Comparison of ENCODE assay signal across 38 cellular contexts in genomic region chr2:99595373-99595772, GRCh38.
"Had no signal": no experiment of that assay in that cellular context is flagged by ENCODE, and none has a peak within 500 bp of the region (broad histone marks: within the 10 kb centered on the region; RNA-seq: fewer than 3 reads in every experiment).

No MANE protein-coding gene starts in this region.

- H3K4me3 ChIP-seq: MG63, PC-9 had no signal

- H3K27ac Mint-ChIP-seq: activated CD4-positive, alpha-beta memory T cell treated with anti-CD3 and anti-CD28 coated beads, Interleukin-2, amount 10 ng/mL, durations not matched to agents 7 days and 5 days; activated CD8-positive, alpha-beta memory T cell treated with anti-CD3 and anti-CD28 coated beads, Interleukin-2, amount 10 ng/mL, durations not matched to agents 7 days and 5 days; activated naive CD8-positive, alpha-beta T cell treated with anti-CD3 and anti-CD28 coated beads for 36 hours; activated T-cell treated with anti-CD3 and anti-CD28 coated beads, Interleukin-2, amount 50 U/mL, for 72 hours; activated T-helper 17 cell treated with anti-CD3 and anti-CD28 coated beads, Interleukin-2, amount 50 U/mL, for 72 hours had no signal

- H3K36me3 ChIP-seq: brain microvascular endothelial cell, MG63 had no signal

- H3K9me3 Mint-ChIP-seq: activated CD4-positive, alpha-beta memory T cell treated with anti-CD3 and anti-CD28 coated beads, Interleukin-2, amount 10 ng/mL, durations not matched to agents 7 days and 5 days; activated naive CD8-positive, alpha-beta T cell treated with anti-CD3 and anti-CD28 coated beads for 36 hours; activated T-cell treated with anti-CD3 and anti-CD28 coated beads, Interleukin-2, amount 50 U/mL, for 72 hours; activated T-helper 17 cell treated with anti-CD3 and anti-CD28 coated beads, Interleukin-2, amount 50 U/mL, for 72 hours; central memory CD8-positive, alpha-beta T cell had no signal

- H3K27ac ChIP-seq: brain microvascular endothelial cell, PC-9, RWPE1, VCaP had no signal

- H2AFZ ChIP-seq: PC-9 had no signal

- H3K9me3 ChIP-seq: MG63 had no signal

- DNase-seq: activated CD4-positive, alpha-beta memory T cell treated with anti-CD3 and anti-CD28 coated beads, Interleukin-2, amount 10 ng/mL, durations not matched to agents 7 days and 5 days; activated CD4-positive, alpha-beta T cell treated with anti-CD3 and anti-CD28 coated beads for 1 hour; activated CD4-positive, alpha-beta T cell treated with anti-CD3 and anti-CD28 coated beads for 48 hours; activated CD4-positive, CD25-positive, alpha-beta regulatory T cell; activated CD8-positive, alpha-beta memory T cell treated with anti-CD3 and anti-CD28 coated beads for 24 hours; activated CD8-positive, alpha-beta memory T cell treated with anti-CD3 and anti-CD28 coated beads, Interleukin-2, amount 10 ng/mL, durations not matched to agents 7 days and 5 days; activated CD8-positive, alpha-beta memory T cell treated with anti-CD3 and anti-CD28 coated beads, Interleukin-2, amount 50 U/mL, for 48 hours; activated effector memory CD4-positive, alpha-beta T cell treated with anti-CD3 and anti-CD28 coated beads, Interleukin-2, amount 50 U/mL, for 16 hours; activated naive CD4-positive, alpha-beta T cell; activated naive CD4-positive, alpha-beta T cell treated with anti-CD3 and anti-CD28 coated beads, Interleukin-2, amount 50 U/mL, for 16 hours; activated naive CD8-positive, alpha-beta T cell treated with anti-CD3 and anti-CD28 coated beads for 36 hours; activated T-cell treated with anti-CD3 and anti-CD28 coated beads, Interleukin-2, amount 50 U/mL, for 1 hour; activated T-cell treated with anti-CD3 and anti-CD28 coated beads, Interleukin-2, amount 50 U/mL, for 72 hours; amniotic stem cell; aorta; brain microvascular endothelial cell; Kasumi-1; KG1; MG63; NCI-H1048; NCI-H1436 treated with DMSO at 0.1 percent for 48 hours; NCI-H187; NCI-H2029 treated with DMSO at 0.1 percent for 48 hours; NCI-H2107; NCI-H2171; NCI-H510A; NCI-H748 treated with DMSO at 0.1 percent for 48 hours; NK-92 treated with Interleukin-12 subunit alpha and Interleukin-12 subunit beta, amount 100 ng/mL, for 24 hours; PC-9; Right ventricle myocardium superior; SW 1271; T-helper 1 cell; T-helper 2 cell; T-helper 9 cell had no signal

- H3K36me3 Mint-ChIP-seq: activated CD8-positive, alpha-beta memory T cell treated with anti-CD3 and anti-CD28 coated beads, Interleukin-2, amount 10 ng/mL, durations not matched to agents 7 days and 5 days; activated naive CD8-positive, alpha-beta T cell treated with anti-CD3 and anti-CD28 coated beads for 36 hours had no signal

- ATAC-seq: activated CD8-positive, alpha-beta memory T cell treated with anti-CD3 and anti-CD28 coated beads, Interleukin-2, amount 10 ng/mL, durations not matched to agents 7 days and 5 days; activated T-cell treated with anti-CD3 and anti-CD28 coated beads, Interleukin-2, amount 50 U/mL, for 72 hours; activated T-helper 17 cell treated with anti-CD3 and anti-CD28 coated beads, Interleukin-2, amount 50 U/mL, for 72 hours had no signal

- H3K4me2 ChIP-seq: PC-9 had no signal

- H3K4me3 Mint-ChIP-seq: activated CD4-positive, alpha-beta memory T cell treated with anti-CD3 and anti-CD28 coated beads, Interleukin-2, amount 10 ng/mL, durations not matched to agents 7 days and 5 days; activated CD8-positive, alpha-beta memory T cell treated with anti-CD3 and anti-CD28 coated beads, Interleukin-2, amount 10 ng/mL, durations not matched to agents 7 days and 5 days; activated naive CD8-positive, alpha-beta T cell treated with anti-CD3 and anti-CD28 coated beads for 36 hours; activated T-cell treated with anti-CD3 and anti-CD28 coated beads, Interleukin-2, amount 50 U/mL, for 72 hours; activated T-helper 17 cell treated with anti-CD3 and anti-CD28 coated beads, Interleukin-2, amount 50 U/mL, for 72 hours; central memory CD8-positive, alpha-beta T cell had no signal

- H3K4me1 Mint-ChIP-seq: activated CD4-positive, alpha-beta memory T cell treated with anti-CD3 and anti-CD28 coated beads, Interleukin-2, amount 10 ng/mL, durations not matched to agents 7 days and 5 days; activated CD8-positive, alpha-beta memory T cell treated with anti-CD3 and anti-CD28 coated beads, Interleukin-2, amount 10 ng/mL, durations not matched to agents 7 days and 5 days; activated naive CD8-positive, alpha-beta T cell treated with anti-CD3 and anti-CD28 coated beads for 36 hours; activated T-helper 17 cell treated with anti-CD3 and anti-CD28 coated beads, Interleukin-2, amount 50 U/mL, for 72 hours; central memory CD8-positive, alpha-beta T cell had no signal

- H3K27me3 Mint-ChIP-seq: activated naive CD8-positive, alpha-beta T cell treated with anti-CD3 and anti-CD28 coated beads for 36 hours; central memory CD8-positive, alpha-beta T cell had no signal

- H3K27me3 ChIP-seq: brain microvascular endothelial cell, MG63 had no signal
